ENCODE assay signal across 1 cellular context in the genomic region with DNA sequence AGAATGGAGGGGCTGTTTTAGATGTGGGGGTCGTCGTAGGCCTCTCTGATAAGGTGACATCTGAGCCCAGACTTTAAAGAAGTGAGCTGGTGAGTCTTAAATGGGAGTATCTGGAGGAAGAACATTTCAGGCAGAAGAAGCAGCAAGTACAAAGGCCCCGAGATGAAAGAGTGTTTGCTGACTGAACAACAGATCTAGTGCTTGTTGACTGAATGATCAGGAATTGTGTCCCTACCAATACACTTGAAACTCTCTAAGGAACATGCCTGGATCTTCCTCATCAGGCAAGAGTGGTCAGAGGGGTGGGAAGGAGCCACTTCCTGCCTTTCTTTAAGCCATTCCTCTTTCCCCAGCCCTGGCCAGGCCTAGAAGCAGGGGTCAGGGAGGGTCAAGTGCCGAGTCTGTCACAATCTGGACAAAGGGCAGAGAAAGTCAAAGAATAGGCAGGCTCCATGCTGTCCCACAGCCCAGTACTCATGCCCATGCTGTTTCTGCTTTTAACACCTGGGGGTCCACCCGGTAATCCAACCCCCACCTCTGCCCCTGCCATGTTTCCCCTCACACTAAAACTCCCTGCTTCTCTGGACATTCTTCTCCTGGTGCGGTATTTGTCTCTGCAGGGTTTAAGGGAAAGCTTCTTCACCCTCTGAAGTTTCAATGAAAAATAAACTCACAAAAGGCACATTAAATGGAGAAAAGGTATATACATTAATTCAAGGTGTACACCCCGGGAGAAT.
TF ChIP-seq lines count a peak whose summit lies in the region.

No MANE protein-coding gene starts in this region.

TF ChIP-seq in GM12878, 131 proteins besides CTCF, POLR2A, EP300 and RAD21:
- TF ChIP-seq, protein P1, sequence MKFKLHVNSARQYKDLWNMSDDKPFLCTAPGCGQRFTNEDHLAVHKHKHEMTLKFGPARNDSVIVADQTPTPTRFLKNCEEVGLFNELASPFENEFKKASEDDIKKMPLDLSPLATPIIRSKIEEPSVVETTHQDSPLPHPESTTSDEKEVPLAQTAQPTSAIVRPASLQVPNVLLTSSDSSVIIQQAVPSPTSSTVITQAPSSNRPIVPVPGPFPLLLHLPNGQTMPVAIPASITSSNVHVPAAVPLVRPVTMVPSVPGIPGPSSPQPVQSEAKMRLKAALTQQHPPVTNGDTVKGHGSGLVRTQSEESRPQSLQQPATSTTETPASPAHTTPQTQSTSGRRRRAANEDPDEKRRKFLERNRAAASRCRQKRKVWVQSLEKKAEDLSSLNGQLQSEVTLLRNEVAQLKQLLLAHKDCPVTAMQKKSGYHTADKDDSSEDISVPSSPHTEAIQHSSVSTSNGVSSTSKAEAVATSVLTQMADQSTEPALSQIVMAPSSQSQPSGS (IDR thresholded peaks at IDR 0.05; ENCODE audit: low read length) = no peak
- TF ChIP-seq, protein P2, sequence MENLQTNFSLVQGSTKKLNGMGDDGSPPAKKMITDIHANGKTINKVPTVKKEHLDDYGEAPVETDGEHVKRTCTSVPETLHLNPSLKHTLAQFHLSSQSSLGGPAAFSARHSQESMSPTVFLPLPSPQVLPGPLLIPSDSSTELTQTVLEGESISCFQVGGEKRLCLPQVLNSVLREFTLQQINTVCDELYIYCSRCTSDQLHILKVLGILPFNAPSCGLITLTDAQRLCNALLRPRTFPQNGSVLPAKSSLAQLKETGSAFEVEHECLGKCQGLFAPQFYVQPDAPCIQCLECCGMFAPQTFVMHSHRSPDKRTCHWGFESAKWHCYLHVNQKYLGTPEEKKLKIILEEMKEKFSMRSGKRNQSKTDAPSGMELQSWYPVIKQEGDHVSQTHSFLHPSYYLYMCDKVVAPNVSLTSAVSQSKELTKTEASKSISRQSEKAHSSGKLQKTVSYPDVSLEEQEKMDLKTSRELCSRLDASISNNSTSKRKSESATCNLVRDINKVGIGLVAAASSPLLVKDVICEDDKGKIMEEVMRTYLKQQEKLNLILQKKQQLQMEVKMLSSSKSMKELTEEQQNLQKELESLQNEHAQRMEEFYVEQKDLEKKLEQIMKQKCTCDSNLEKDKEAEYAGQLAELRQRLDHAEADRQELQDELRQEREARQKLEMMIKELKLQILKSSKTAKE (IDR thresholded peaks at IDR 0.05; ENCODE audit: low read depth, poor library complexity, severe bottlenecking) = no peak
- TF ChIP-seq IKZF1 (conservative IDR thresholded peaks at IDR 0.05) (no peak), KDM1A (IDR thresholded peaks at IDR 0.05; ENCODE audit: borderline replicate concordance) (no peak), MTA2 (IDR thresholded peaks at IDR 0.05; ENCODE audit: low read depth) (no peak), SIX5 (IDR thresholded peaks at IDR 0.05; ENCODE audit: low read depth, low read length, severe bottlenecking) (no peak)
- TF ChIP-seq, protein P3, sequence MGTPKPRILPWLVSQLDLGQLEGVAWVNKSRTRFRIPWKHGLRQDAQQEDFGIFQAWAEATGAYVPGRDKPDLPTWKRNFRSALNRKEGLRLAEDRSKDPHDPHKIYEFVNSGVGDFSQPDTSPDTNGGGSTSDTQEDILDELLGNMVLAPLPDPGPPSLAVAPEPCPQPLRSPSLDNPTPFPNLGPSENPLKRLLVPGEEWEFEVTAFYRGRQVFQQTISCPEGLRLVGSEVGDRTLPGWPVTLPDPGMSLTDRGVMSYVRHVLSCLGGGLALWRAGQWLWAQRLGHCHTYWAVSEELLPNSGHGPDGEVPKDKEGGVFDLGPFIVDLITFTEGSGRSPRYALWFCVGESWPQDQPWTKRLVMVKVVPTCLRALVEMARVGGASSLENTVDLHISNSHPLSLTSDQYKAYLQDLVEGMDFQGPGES (IDR thresholded peaks at IDR 0.05) = no peak
- TF ChIP-seq, protein P4, sequence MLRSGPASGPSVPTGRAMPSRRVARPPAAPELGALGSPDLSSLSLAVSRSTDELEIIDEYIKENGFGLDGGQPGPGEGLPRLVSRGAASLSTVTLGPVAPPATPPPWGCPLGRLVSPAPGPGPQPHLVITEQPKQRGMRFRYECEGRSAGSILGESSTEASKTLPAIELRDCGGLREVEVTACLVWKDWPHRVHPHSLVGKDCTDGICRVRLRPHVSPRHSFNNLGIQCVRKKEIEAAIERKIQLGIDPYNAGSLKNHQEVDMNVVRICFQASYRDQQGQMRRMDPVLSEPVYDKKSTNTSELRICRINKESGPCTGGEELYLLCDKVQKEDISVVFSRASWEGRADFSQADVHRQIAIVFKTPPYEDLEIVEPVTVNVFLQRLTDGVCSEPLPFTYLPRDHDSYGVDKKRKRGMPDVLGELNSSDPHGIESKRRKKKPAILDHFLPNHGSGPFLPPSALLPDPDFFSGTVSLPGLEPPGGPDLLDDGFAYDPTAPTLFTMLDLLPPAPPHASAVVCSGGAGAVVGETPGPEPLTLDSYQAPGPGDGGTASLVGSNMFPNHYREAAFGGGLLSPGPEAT (IDR thresholded peaks at IDR 0.05; ENCODE audit: low read depth) = no peak
